Comparison of ENCODE assay signal across 20 cellular contexts in genomic region chr11:34145073-34145472, GRCh38. TPM values are rescaled to one million over a fixed set of nuclear protein-coding genes. Genes with fewer than 3 reads are reported as not detected.
DNase-seq lines count a peak whose midpoint lies in the region; ATAC-seq, FAIRE-seq and TF ChIP-seq lines count a peak whose summit lies in the region.
"Had no signal": no experiment of that assay in that cellular context is flagged by ENCODE, and none has a peak within 500 bp of the region (broad histone marks: within the 10 kb centered on the region; RNA-seq: fewer than 3 reads in every experiment).

No MANE protein-coding gene starts in this region.

- FAIRE-seq in GM12892 (lab: Jason Lieb, UNC) (peak; percentile 98), D721Med (lab: Jason Lieb, UNC) (no peak)

- H3K9me3 ChIP-seq in T-helper 17 cell (ENCODE audit: control insufficient read depth, low read length, poor library complexity, severe bottlenecking) (no peaks in the 10 kb centered on the region), Peyer's patch (no peaks in the 10 kb centered on the region), spleen (no peaks in the 10 kb centered on the region)
- H3K9me3 ChIP-seq: left ventricle myocardium inferior had no signal

- no peaks in the 10 kb centered on the region for H3K27me3 Mint-ChIP-seq in T-helper 17 cell
- H3K27me3 Mint-ChIP-seq: naive thymus-derived CD8-positive, alpha-beta T cell; type B pancreatic cell had no signal

- no peak overlapping the region for H3K4me3 Mint-ChIP-seq in T-helper 17 cell
- H3K4me3 Mint-ChIP-seq: activated T-helper 1 cell treated with anti-CD3 and anti-CD28 coated beads, Interleukin-12 subunit alpha, Interleukin-12 subunit beta, Interleukin-2, Interleukin-4 antibody, amounts not matched to agents 30 ng/mL and 10 ng/mL and 1 ng/mL, durations not matched to agents 14 hours and 24 hours and 36 hours; naive thymus-derived CD8-positive, alpha-beta T cell; type B pancreatic cell had no signal

- H3K27ac Mint-ChIP-seq in T-helper 17 cell, result peak overlapping the region; percentile 37
- H3K27ac Mint-ChIP-seq: activated T-helper 1 cell treated with anti-CD3 and anti-CD28 coated beads, Interleukin-12 subunit alpha, Interleukin-12 subunit beta, Interleukin-2, Interleukin-4 antibody, amounts not matched to agents 30 ng/mL and 10 ng/mL and 1 ng/mL, durations not matched to agents 14 hours and 24 hours and 36 hours; type B pancreatic cell had no signal

- ATAC-seq in GM19395 (IDR thresholded peaks at IDR 0.05; ENCODE audit: unreplicated experiment), result peak; percentile 51
- ATAC-seq in HG02884 (IDR thresholded peaks at IDR 0.05; ENCODE audit: unreplicated experiment), result peak; percentile 62
- no peak for ATAC-seq in T-helper 17 cell
- ATAC-seq: naive thymus-derived CD8-positive, alpha-beta T cell had no signal

- peaks cover 0 to under 1% (median 0%) of the 10 kb centered on the region in 4 donors for H3K4me1 ChIP-seq in Peyer's patch
- H3K4me1 ChIP-seq in spleen, result peaks cover 0 to 20% (median 3%) of the 10 kb centered on the region in 6 donors

- no peak overlapping the region for H3K4me3 ChIP-seq in Peyer's patch
- H3K4me3 ChIP-seq in spleen, result no peak overlapping the region
- H3K4me3 ChIP-seq: GM23248, left ventricle myocardium inferior had no signal

- peaks cover 0 to 97% (median 0%) of the 10 kb centered on the region in 3 donors for H3K36me3 ChIP-seq in Peyer's patch
- peaks cover 5 to 100% (median 95%) of the 10 kb centered on the region in 6 donors for H3K36me3 ChIP-seq in spleen

- peaks cover 19% of the 10 kb centered on the region for H3K36me3 Mint-ChIP-seq in T-helper 17 cell (ENCODE audit: low read depth)

- 78 to 92% (median 83%) methylated on average over 5 of the region's 5 CpGs for WGBS in spleen, 5 donors

- no peaks in the 10 kb centered on the region for H3K4me1 Mint-ChIP-seq in T-helper 17 cell

- no peaks in the 10 kb centered on the region for H3K27me3 ChIP-seq in Peyer's patch
- no peaks in the 10 kb centered on the region for H3K27me3 ChIP-seq in spleen (replicated peaks in 1 of 7)

- no peak for DNase-seq in GM12892 (ENCODE audit: insufficient read length)
- DNase-seq in T-helper 17 cell, result no peak
- DNase-seq in activated CD4-positive, CD25-positive, alpha-beta regulatory T cell (lab: John Stamatoyannopoulos, UW), result no peak
- no peak for DNase-seq in Peyer's patch
- no peak for DNase-seq in D721Med (ENCODE audit: insufficient read length, low spot score)
- no peak for DNase-seq in spleen
- DNase-seq: activated CD4-positive, alpha-beta T cell treated with anti-CD3 and anti-CD28 coated beads, Interleukin-2, amount 50 U/mL, for 1 hour; amygdala; cortex of kidney; DMS79 treated with DMSO at 0.1 percent for 48 hours; GM23248; left ventricle myocardium inferior; naive thymus-derived CD8-positive, alpha-beta T cell; SHP77; stimulated activated CD4-positive, alpha-beta T cell treated with anti-CD3 and anti-CD28 coated beads, Interleukin-1b, Interleukin-23, amount 100 ng/mL, for 48 hours; T1000 had no signal

- TF ChIP-seq POLR2A in GM12892 (IDR thresholded peaks at IDR 0.05; ENCODE audit: low read depth, low read length) (no peak), Peyer's patch (IDR thresholded peaks at IDR 0.05) (no peak), spleen (IDR thresholded peaks at IDR 0.05) (no peak)

- intact Hi-C loops in spleen (cut with DNase I; ENCODE audit: low total_unique reads), result no loop called here

- H3K27ac ChIP-seq in Peyer's patch (no peak overlapping the region), spleen (peak overlapping the region in 3 of 8 donors; percentile 32 to 47 (median 34))
- H3K27ac ChIP-seq: GM23248, left ventricle myocardium inferior had no signal

- TF ChIP-seq CTCF in Peyer's patch (IDR thresholded peaks at IDR 0.05), result no peak
- TF ChIP-seq CTCF in D721Med (IDR thresholded peaks at IDR 0.05; ENCODE audit: insufficient read depth, missing control alignments), result no peak
- TF ChIP-seq CTCF in spleen (IDR thresholded peaks at IDR 0.05 in 8 of 11, conservative IDR thresholded peaks at IDR 0.05 in 3 of 11), result no peak

RNA-seq across cellular contexts. Expression of gene NAT10, which starts 39.6 kb away (rescaled TPM):
- 49.8 TPM for polyA plus RNA-seq in GM12892 (2012; ENCODE audit: missing spikeins)
- total RNA-seq in T-helper 17 cell (10 to 100 TPM; 53.0 to 59.1 TPM), Peyer's patch (10 to 100 TPM; 13.3 to 56.9 (median 24.2) TPM), spleen (10 to 100 TPM; 27.6 to 64.5 (median 45.4) TPM)
- polyA plus RNA-seq in spleen, result 10 to 100 TPM; 31.4 to 37.3 (median 37.3) TPM
